ENCODE assay signal across 16 cellular contexts in genomic region chr22:46911341-46911740, GRCh38.
DNase-seq lines count a peak whose midpoint lies in the region; ATAC-seq and TF ChIP-seq lines count a peak whose summit lies in the region.
"Had no signal": no experiment of that assay in that cellular context is flagged by ENCODE, and none has a peak within 500 bp of the region (broad histone marks: within the 10 kb centered on the region; RNA-seq: fewer than 3 reads in every experiment).

No MANE protein-coding gene starts in this region.

- H3K4me3 ChIP-seq in thyroid gland (replicated peaks in 1 of 3) (no peak overlapping the region), upper lobe of right lung (no peak overlapping the region)
- H3K4me3 ChIP-seq: Peyer's patch, SJSA1 had no signal

- no peak for ATAC-seq in upper lobe of right lung

- WGBS in thyroid gland, 2 donors: 47 to 74% methylated on average over 10 of the region's 10 CpGs

- H3K9me3 ChIP-seq in thyroid gland: no peaks in the 10 kb centered on the region
- H3K9me3 ChIP-seq in upper lobe of right lung: no peaks in the 10 kb centered on the region
- H3K9me3 ChIP-seq: Peyer's patch, SJSA1 had no signal

- H3K36me3 ChIP-seq in thyroid gland: peaks cover 0 to 3% of the 10 kb centered on the region in 2 donors
- H3K36me3 ChIP-seq in upper lobe of right lung: peaks cover 33% of the 10 kb centered on the region
- H3K36me3 ChIP-seq: SJSA1 had no signal

- peak; percentile 32 for DNase-seq in activated CD8-positive, alpha-beta memory T cell treated with anti-CD3 and anti-CD28 coated beads for 24 hours
- DNase-seq in activated CD8-positive, alpha-beta memory T cell treated with anti-CD3 and anti-CD28 coated beads, Interleukin-2, amount 50 U/mL, for 4 hours: no peak
- DNase-seq in NCI-H510A (lab: John Stamatoyannopoulos, UW) (peak; percentile 58), kidney tubule cell (ENCODE audit: low spot score) (peak; percentile 17), thyroid gland (peak; percentile 55 to 58), upper lobe of right lung (no peak)
- DNase-seq in stimulated activated CD4-positive, alpha-beta T cell treated with anti-CD3 and anti-CD28 coated beads, Interleukin-1b, Interleukin-23, amount 100 ng/mL, for 48 hours: no peak
- DNase-seq: C1 segment of cervical spinal cord, EL, GOT3, Karpas-422, NCI-H1417 treated with DMSO at 0.1 percent for 48 hours, NCI-H187 treated with DMSO at 0.1 percent for 48 hours, NCI-H524 had no signal

- H3K27me3 ChIP-seq in thyroid gland: no peaks in the 10 kb centered on the region
- no peaks in the 10 kb centered on the region for H3K27me3 ChIP-seq in upper lobe of right lung
- H3K27me3 ChIP-seq: Peyer's patch, SJSA1 had no signal

- H3K27ac ChIP-seq in thyroid gland (peak overlapping the region in 1 of 3 donors; percentile 6), upper lobe of right lung (no peak overlapping the region)
- H3K27ac ChIP-seq: Peyer's patch, SJSA1 had no signal

- intact Hi-C loops in thyroid gland (cut with DNase I) (no loop called here), upper lobe of right lung (cut with DNase I) (no loop called here)

- no peak for TF ChIP-seq POLR2A in thyroid gland (IDR thresholded peaks at IDR 0.05)

- TF ChIP-seq CTCF in thyroid gland (IDR thresholded peaks at IDR 0.05) (no peak), upper lobe of right lung (IDR thresholded peaks at IDR 0.05) (no peak)

- H3K4me1 ChIP-seq in thyroid gland (peaks cover 0 to 6% of the 10 kb centered on the region in 2 donors), upper lobe of right lung (no peaks in the 10 kb centered on the region)
- H3K4me1 ChIP-seq: Peyer's patch, SJSA1 had no signal

Comparison
In these comparisons a context has a peak if more than half of its experiments do, and no peak if none do; other contexts are left out.
1. DNase-seq: peak in activated CD8-positive, alpha-beta memory T cell treated with anti-CD3 and anti-CD28 coated beads for 24 hours (single experiment), NCI-H510A (single experiment), kidney tubule cell (single experiment) and thyroid gland (2 of 2); none in activated CD8-positive, alpha-beta memory T cell treated with anti-CD3 and anti-CD28 coated beads, Interleukin-2, amount 50 U/mL, for 4 hours (single experiment), upper lobe of right lung (single experiment) and stimulated activated CD4-positive, alpha-beta T cell treated with anti-CD3 and anti-CD28 coated beads, Interleukin-1b, Interleukin-23, amount 100 ng/mL, for 48 hours (single experiment).